ENCODE assay signal across 9 cellular contexts in the genomic region with DNA sequence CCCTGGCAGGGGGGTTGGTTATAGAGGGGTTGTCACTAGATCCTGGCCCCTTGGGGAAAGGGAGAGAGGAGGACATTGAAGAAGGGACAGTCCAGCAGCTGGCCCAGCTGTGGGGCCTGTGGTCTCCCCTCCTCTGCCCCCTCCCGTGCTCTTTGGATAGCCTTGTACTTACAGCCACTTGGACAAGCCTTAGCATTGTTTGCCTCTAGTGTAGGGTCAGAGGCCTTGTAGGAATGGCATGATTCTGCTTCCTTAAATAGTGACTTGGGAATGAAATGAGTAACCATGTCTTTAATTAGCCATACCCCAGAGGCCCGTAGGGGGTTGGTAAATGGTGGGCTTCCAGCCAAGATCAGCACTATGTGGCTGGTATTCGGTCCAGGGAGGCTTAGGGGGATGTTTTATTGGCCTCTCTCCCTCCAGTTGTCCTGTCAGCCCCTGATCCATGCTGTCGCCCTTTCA.
DNase-seq lines count a peak whose midpoint lies in the region; ATAC-seq and TF ChIP-seq lines count a peak whose summit lies in the region.
"Had no signal": no experiment of that assay in that cellular context is flagged by ENCODE, and none has a peak within 500 bp of the region (broad histone marks: within the 10 kb centered on the region; RNA-seq: fewer than 3 reads in every experiment).

No MANE protein-coding gene starts in this region.

- TF ChIP-seq CTCF in brain microvascular endothelial cell (IDR thresholded peaks at IDR 0.05; ENCODE audit: low read depth, low read length, missing control alignments), result no peak
- no peak for TF ChIP-seq CTCF in stomach (IDR thresholded peaks at IDR 0.05)

- ATAC-seq in left ventricle myocardium superior (peak; percentile 97), GM19452 (IDR thresholded peaks at IDR 0.05; ENCODE audit: unreplicated experiment) (no peak), HG03442 (IDR thresholded peaks at IDR 0.05; ENCODE audit: unreplicated experiment) (no peak), GM18517 (IDR thresholded peaks at IDR 0.05; ENCODE audit: unreplicated experiment) (no peak), T-helper 17 cell (no peak)
- ATAC-seq: activated T-helper 17 cell treated with anti-CD3 and anti-CD28 coated beads, Interleukin-2, amount 50 U/mL, for 72 hours had no signal

- DNase-seq in HEK293T (ENCODE audit: extremely low spot score), result peak; percentile 17
- peak; percentile 33 for DNase-seq in brain microvascular endothelial cell
- DNase-seq in left ventricle myocardium superior, result peak; percentile 60
- no peak for DNase-seq in stomach
- no peak for DNase-seq in T-helper 17 cell

- TF ChIP-seq EP300 in stomach (IDR thresholded peaks at IDR 0.05), result no peak

- in situ Hi-C loops in brain microvascular endothelial cell (cut with HindIII; ENCODE audit: low pct_ligation_motif_present, low sequenced_read_pairs), result no loop called here

- CTCF ChIA-PET in HEK293T (lab: Yijun Ruan, JAX), result no interaction called here

- peaks cover 6 to 37% (median 19%) of the 10 kb centered on the region in 4 donors for H3K4me1 ChIP-seq in stomach

- H3K9me3 ChIP-seq in stomach (peaks cover 0 to 6% (median 2%) of the 10 kb centered on the region in 4 donors), T-helper 17 cell (ENCODE audit: control insufficient read depth, low read length, poor library complexity, severe bottlenecking) (no peaks in the 10 kb centered on the region)

- peaks cover 2% of the 10 kb centered on the region for H3K4me1 Mint-ChIP-seq in T-helper 17 cell
- H3K4me1 Mint-ChIP-seq: activated T-helper 17 cell treated with anti-CD3 and anti-CD28 coated beads, Interleukin-2, amount 50 U/mL, for 72 hours had no signal

- intact Hi-C loops in left ventricle myocardium superior (cut with micrococcal nuclease) (no loop called here), stomach (cut with DNase I; ENCODE audit: low total_unique reads) (loop anchor here (10.0 kb wide), 1 partner anchor 124 kb away; no protein-coding TSS in a partner anchor)

- POLR2A ChIA-PET in HEK293T (lab: Yijun Ruan, JAX), result no interaction called here

- H3K27ac ChIP-seq in brain microvascular endothelial cell, result no peak overlapping the region
- peak overlapping the region in 4 of 5 donors; percentile 56 to 80 (median 70) for H3K27ac ChIP-seq in stomach

- H3K27me3 ChIP-seq in brain microvascular endothelial cell (replicated peaks) (no peaks in the 10 kb centered on the region), stomach (no peaks in the 10 kb centered on the region)

- peaks cover 20% of the 10 kb centered on the region for H3K27me3 Mint-ChIP-seq in T-helper 17 cell

- no peak for TF ChIP-seq POLR2A in stomach (IDR thresholded peaks at IDR 0.05)

- no peak overlapping the region for H3K4me3 Mint-ChIP-seq in T-helper 17 cell
- H3K4me3 Mint-ChIP-seq: activated T-helper 17 cell treated with anti-CD3 and anti-CD28 coated beads, Interleukin-2, amount 50 U/mL, for 72 hours had no signal

- H3K27ac Mint-ChIP-seq in T-helper 17 cell, result no peak overlapping the region
- H3K27ac Mint-ChIP-seq: activated T-helper 17 cell treated with anti-CD3 and anti-CD28 coated beads, Interleukin-2, amount 50 U/mL, for 72 hours had no signal

- no peaks in the 10 kb centered on the region for H3K36me3 Mint-ChIP-seq in T-helper 17 cell (ENCODE audit: low read depth)

- 32 to 43% (median 39%) methylated on average over 4 of the region's 4 CpGs for WGBS in stomach, 5 donors

- H3K4me3 ChIP-seq in brain microvascular endothelial cell (ENCODE audit: low read depth, low read length) (no peak overlapping the region), stomach (no peak overlapping the region)

- H3K36me3 ChIP-seq in brain microvascular endothelial cell (replicated peaks) (no peaks in the 10 kb centered on the region), stomach (no peaks in the 10 kb centered on the region)

TF ChIP-seq in HEK293T, 16 proteins besides CTCF, POLR2A, EP300 and RAD21:
- TF ChIP-seq PKNOX1 (IDR thresholded peaks at IDR 0.05), result 0 out of 2 replicates have a peak, but pooled peaks have one; percentile 17
- TF ChIP-seq L3MBTL2 (conservative IDR thresholded peaks at IDR 0.05), result no peak

Comparison
In these comparisons a context has a peak if more than half of its experiments do, and no peak if none do; other contexts are left out.
1. DNase-seq: peak in HEK293T (single experiment), brain microvascular endothelial cell (single experiment) and left ventricle myocardium superior (single experiment); none in stomach (single experiment) and T-helper 17 cell (0 of 3).